Comparison of ENCODE assay signal across 8 cellular contexts in the genomic region with DNA sequence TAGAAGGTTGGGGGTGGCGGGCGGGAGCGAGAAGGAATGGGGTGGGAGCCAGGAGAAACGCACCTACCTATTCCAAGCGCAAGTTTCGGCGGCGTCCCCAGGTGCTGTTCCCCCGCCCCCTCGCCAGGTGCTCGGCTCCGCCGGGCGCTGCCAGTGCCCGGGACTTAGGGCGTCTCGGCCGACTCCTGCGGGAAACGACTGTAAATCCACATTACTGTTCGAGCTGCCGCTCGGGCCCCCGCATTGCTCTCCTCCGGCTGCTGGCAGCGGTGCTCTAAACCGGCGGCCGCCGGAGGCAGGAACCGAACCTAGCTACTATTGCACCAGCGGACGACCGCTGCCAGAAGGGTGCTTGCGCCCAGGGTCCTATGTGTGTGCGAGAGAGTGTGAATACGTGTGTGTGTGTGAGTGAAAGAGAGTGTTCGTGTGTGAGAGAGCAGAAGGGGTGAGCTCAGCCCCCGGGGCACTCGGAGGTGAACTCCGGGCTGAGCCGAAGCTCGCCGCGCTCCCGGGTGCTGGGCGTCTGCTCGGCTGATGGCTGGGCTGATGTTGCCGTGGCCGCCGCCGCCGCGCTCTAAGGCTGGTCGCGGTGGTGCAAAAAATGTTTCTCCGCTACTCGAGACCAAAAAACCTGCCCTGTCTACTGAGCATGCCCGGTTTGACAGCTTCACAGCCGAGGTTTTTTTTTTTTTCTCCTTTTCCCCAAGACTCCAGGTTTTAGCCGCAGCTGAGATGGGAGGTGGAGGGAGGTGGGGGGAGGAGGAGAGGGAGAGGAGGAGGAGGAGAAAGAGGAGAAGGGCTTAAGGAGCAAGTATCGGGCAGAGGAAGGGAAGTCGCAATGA.
DNase-seq lines count a peak whose midpoint lies in the region; ATAC-seq and TF ChIP-seq lines count a peak whose summit lies in the region.

No MANE protein-coding gene starts in this region.

- DNase-seq in Daoy (ENCODE audit: low read depth) (peak; percentile 56), NCI-H748 (lab: John Stamatoyannopoulos, UW; ENCODE audit: unreplicated experiment) (peak; percentile 66), coronary artery (ENCODE audit: low spot score) (no peak), upper lobe of left lung (peak in 1 of 2 donors; percentile 84)

- H3K4me1 ChIP-seq in mesodermal cell (ENCODE audit: control insufficient read depth, insufficient read depth, low read length, poor library complexity, severe bottlenecking) (no peaks in the 10 kb centered on the region), upper lobe of left lung (peaks cover 0 to 28% (median 8%) of the 10 kb centered on the region in 4 donors)

- ATAC-seq in upper lobe of left lung (ENCODE audit: low FRiP score in 2 of 2) (peak; percentile 27 to 79), GM21576 (IDR thresholded peaks at IDR 0.05; ENCODE audit: unreplicated experiment) (no peak), HG03457 (IDR thresholded peaks at IDR 0.05; ENCODE audit: unreplicated experiment) (no peak), HG03439 (IDR thresholded peaks at IDR 0.05; ENCODE audit: unreplicated experiment) (no peak)

- no peaks in the 10 kb centered on the region for H3K36me3 ChIP-seq in mesodermal cell (ENCODE audit: control insufficient read depth, insufficient read depth, low read length)
- H3K36me3 ChIP-seq in upper lobe of left lung, result no peaks in the 10 kb centered on the region

- H3K27me3 ChIP-seq in upper lobe of left lung, result no peaks in the 10 kb centered on the region

- TF ChIP-seq CTCF in coronary artery (IDR thresholded peaks at IDR 0.05), result no peak
- no peak for TF ChIP-seq CTCF in upper lobe of left lung (IDR thresholded peaks at IDR 0.05)

- H3K27ac ChIP-seq in coronary artery, result peak overlapping the region; percentile 17 to 79
- no peak overlapping the region for H3K27ac ChIP-seq in mesodermal cell (ENCODE audit: low read depth, low read length, severe bottlenecking)
- H3K27ac ChIP-seq in upper lobe of left lung, result peak overlapping the region in 2 of 4 donors; percentile 49 to 56

- TF ChIP-seq POLR2A in upper lobe of left lung (IDR thresholded peaks at IDR 0.05), result no peak

- H3K9me3 ChIP-seq in mesodermal cell (ENCODE audit: control insufficient read depth, low read length) (no peaks in the 10 kb centered on the region), upper lobe of left lung (no peaks in the 10 kb centered on the region)

- TF ChIP-seq EP300 in upper lobe of left lung (IDR thresholded peaks at IDR 0.05), result no peak

- peak overlapping the region; percentile 71 for H3K4me3 ChIP-seq in coronary artery
- H3K4me3 ChIP-seq in mesodermal cell (ENCODE audit: extremely low read depth, insufficient read depth, low read length, poor library complexity, severe bottlenecking), result peak overlapping the region; percentile 40
- H3K4me3 ChIP-seq in upper lobe of left lung, result peak overlapping the region in 3 of 4 donors; percentile 22 to 49 (median 42)

- 0% methylated on average over 14 of the region's 63 CpGs for WGBS in mesodermal cell (ENCODE audit: insufficient coverage in 2 of 2), 2 experiments
- WGBS in upper lobe of left lung, 2 donors, result 3 to 53% methylated on average over 24 to 45 of the region's 63 CpGs

Comparison
In these comparisons a context has a peak if more than half of its experiments do, and no peak if none do; other contexts are left out.
1. ATAC-seq: peak in upper lobe of left lung (2 of 2); none in GM21576 (single experiment), HG03457 (single experiment) and HG03439 (single experiment).
2. Peak in every context shown above with its lines, with median percentiles within 50 percentile points of each other: H3K4me3 ChIP-seq.